ENCODE assay signal across 8 cellular contexts in genomic region chr11:72015511-72016061, GRCh38. TPM values are rescaled to one million over a fixed set of nuclear protein-coding genes. Genes with fewer than 3 reads are reported as not detected.
DNase-seq lines count a peak whose midpoint lies in the region; ATAC-seq and TF ChIP-seq lines count a peak whose summit lies in the region.

No MANE protein-coding gene starts in this region.

- peak overlapping the region; percentile 87 for H3K27ac ChIP-seq in RWPE1
- no peak overlapping the region for H3K27ac ChIP-seq in foreskin keratinocyte

- TF ChIP-seq CTCF in RWPE1 (conservative IDR thresholded peaks at IDR 0.05; ENCODE audit: low read depth) (no peak), foreskin keratinocyte (conservative IDR thresholded peaks at IDR 0.05) (peak; percentile 52), type B pancreatic cell (conservative IDR thresholded peaks at IDR 0.05) (peak; percentile 58)

- no peak for ATAC-seq in activated naive CD8-positive, alpha-beta T cell treated with anti-CD3 and anti-CD28 coated beads, Interleukin-2, amount 10 ng/mL, durations not matched to agents 7 days and 5 days (ENCODE audit: low read depth)
- no peak for ATAC-seq in foreskin keratinocyte
- no peak for ATAC-seq in HG03378 (IDR thresholded peaks at IDR 0.05; ENCODE audit: unreplicated experiment)

- CTCF ChIA-PET in RWPE1 (lab: Yijun Ruan, JAX): interaction anchor here (0.5 to 2.5 kb wide), 3 partner anchors 9 to 404 kb away, joined by 3 to 20 read pairs (median 4); no protein-coding TSS in a partner anchor

- H3K36me3 Mint-ChIP-seq in activated naive CD8-positive, alpha-beta T cell treated with anti-CD3 and anti-CD28 coated beads, Interleukin-2, amount 10 ng/mL, durations not matched to agents 7 days and 5 days: peaks cover 36% of the 10 kb centered on the region
- peaks cover 24% of the 10 kb centered on the region for H3K36me3 Mint-ChIP-seq in activated naive CD8-positive, alpha-beta T cell treated with anti-CD3 and anti-CD28 coated beads for 36 hours
- H3K36me3 Mint-ChIP-seq in type B pancreatic cell: peaks cover 29% of the 10 kb centered on the region

- H3K27me3 ChIP-seq in foreskin keratinocyte: no peaks in the 10 kb centered on the region

- no peak overlapping the region for H3K4me3 Mint-ChIP-seq in activated naive CD8-positive, alpha-beta T cell treated with anti-CD3 and anti-CD28 coated beads, Interleukin-2, amount 10 ng/mL, durations not matched to agents 7 days and 5 days
- no peak overlapping the region for H3K4me3 Mint-ChIP-seq in activated naive CD8-positive, alpha-beta T cell treated with anti-CD3 and anti-CD28 coated beads for 36 hours
- H3K4me3 Mint-ChIP-seq in type B pancreatic cell: no peak overlapping the region

- H3K27me3 Mint-ChIP-seq in activated naive CD8-positive, alpha-beta T cell treated with anti-CD3 and anti-CD28 coated beads, Interleukin-2, amount 10 ng/mL, durations not matched to agents 7 days and 5 days: no peaks in the 10 kb centered on the region
- H3K27me3 Mint-ChIP-seq in activated naive CD8-positive, alpha-beta T cell treated with anti-CD3 and anti-CD28 coated beads for 36 hours: no peaks in the 10 kb centered on the region
- no peaks in the 10 kb centered on the region for H3K27me3 Mint-ChIP-seq in type B pancreatic cell

- H3K9me3 Mint-ChIP-seq in activated naive CD8-positive, alpha-beta T cell treated with anti-CD3 and anti-CD28 coated beads, Interleukin-2, amount 10 ng/mL, durations not matched to agents 7 days and 5 days: no peaks in the 10 kb centered on the region
- H3K9me3 Mint-ChIP-seq in activated naive CD8-positive, alpha-beta T cell treated with anti-CD3 and anti-CD28 coated beads for 36 hours: no peaks in the 10 kb centered on the region
- H3K9me3 Mint-ChIP-seq in type B pancreatic cell: no peaks in the 10 kb centered on the region

- no peaks in the 10 kb centered on the region for H3K4me1 Mint-ChIP-seq in activated naive CD8-positive, alpha-beta T cell treated with anti-CD3 and anti-CD28 coated beads, Interleukin-2, amount 10 ng/mL, durations not matched to agents 7 days and 5 days
- H3K4me1 Mint-ChIP-seq in activated naive CD8-positive, alpha-beta T cell treated with anti-CD3 and anti-CD28 coated beads for 36 hours: no peaks in the 10 kb centered on the region
- H3K4me1 Mint-ChIP-seq in type B pancreatic cell (ENCODE audit: unreplicated experiment): no peaks in the 10 kb centered on the region

- DNase-seq in activated naive CD8-positive, alpha-beta T cell treated with anti-CD3 and anti-CD28 coated beads, Interleukin-2, amount 10 ng/mL, durations not matched to agents 7 days and 5 days: no peak
- no peak for DNase-seq in activated naive CD8-positive, alpha-beta T cell treated with anti-CD3 and anti-CD28 coated beads for 36 hours
- DNase-seq in RWPE1 (ENCODE audit: low spot score) (no peak), foreskin keratinocyte (no peak), type B pancreatic cell (ENCODE audit: extremely low spot score, unreplicated experiment) (no peak), NCI-H1930 (lab: John Stamatoyannopoulos, UW) (no peak)
- no peak for DNase-seq in effector CD8-positive, alpha-beta T cell (lab: John Stamatoyannopoulos, UW)

- H3K4me1 ChIP-seq in foreskin keratinocyte: no peaks in the 10 kb centered on the region

- POLR2A ChIA-PET in activated naive CD8-positive, alpha-beta T cell treated with anti-CD3 and anti-CD28 coated beads, Interleukin-2, amount 10 ng/mL, durations not matched to agents 7 days and 5 days (lab: Charles Lee): interaction anchor here (1.1 kb wide), 1 partner anchor 17 kb away, joined by 3 read pairs; the partner anchor contains the start of gene IL18BP
- POLR2A ChIA-PET in RWPE1 (lab: Yijun Ruan, JAX; ENCODE audit: low non-redundant PET): no interaction called here

- peak overlapping the region; percentile 63 for H3K27ac Mint-ChIP-seq in activated naive CD8-positive, alpha-beta T cell treated with anti-CD3 and anti-CD28 coated beads, Interleukin-2, amount 10 ng/mL, durations not matched to agents 7 days and 5 days
- H3K27ac Mint-ChIP-seq in activated naive CD8-positive, alpha-beta T cell treated with anti-CD3 and anti-CD28 coated beads for 36 hours: no peak overlapping the region
- no peak overlapping the region for H3K27ac Mint-ChIP-seq in type B pancreatic cell

RNA-seq across cellular contexts. Expression of gene IL18BP, which starts 16.9 kb away (rescaled TPM):
- 10 to 100 TPM; 21.2 to 22.9 TPM for total RNA-seq in activated naive CD8-positive, alpha-beta T cell treated with anti-CD3 and anti-CD28 coated beads, Interleukin-2, amount 10 ng/mL, durations not matched to agents 7 days and 5 days
- total RNA-seq in activated naive CD8-positive, alpha-beta T cell treated with anti-CD3 and anti-CD28 coated beads for 36 hours: 1 to 10 TPM; 6.9 to 7.4 TPM
- total RNA-seq in foreskin keratinocyte: 1.4 and 1.7 TPM in 2 replicates
- 0.74 and 0.89 TPM in 2 replicates for polyA plus RNA-seq in foreskin keratinocyte
- 10.6 and 15.7 TPM in 2 replicates for total RNA-seq in type B pancreatic cell (ENCODE audit: low replicate concordance)
